In genomic region chr20:36402708-36403107, GRCh38 we compare ENCODE assay signal across 24 cellular contexts.
"Had no signal": no experiment of that assay in that cellular context is flagged by ENCODE, and none has a peak within 500 bp of the region (broad histone marks: within the 10 kb centered on the region; RNA-seq: fewer than 3 reads in every experiment).

No MANE protein-coding gene starts in this region.

- H3K27ac ChIP-seq: brain microvascular endothelial cell, cardiac muscle cell, RWPE1, WERI-Rb-1 had no signal

- DNase-seq: activated CD4-positive, alpha-beta memory T cell treated with anti-CD3 and anti-CD28 coated beads, Interleukin-2, amount 10 ng/mL, durations not matched to agents 7 days and 5 days; activated CD4-positive, alpha-beta T cell treated with anti-CD3 and anti-CD28 coated beads for 36 hours; activated CD4-positive, alpha-beta T cell treated with anti-CD3 and anti-CD28 coated beads, Interleukin-2, amount 50 U/mL, for 1 hour; activated gamma-delta T cell treated with Interleukin-2 at 50 U/mL for 16 hours; activated naive CD4-positive, alpha-beta T cell treated with anti-CD3 and anti-CD28 coated beads, Interleukin-2, amount 10 ng/mL, durations not matched to agents 7 days and 5 days; activated naive CD8-positive, alpha-beta T cell treated with anti-CD3 and anti-CD28 coated beads for 36 hours; activated T-cell treated with anti-CD3 and anti-CD28 coated beads for 4 hours; activated T-cell treated with anti-CD3 and anti-CD28 coated beads, Interleukin-2, amount 50 U/mL, for 72 hours; brain microvascular endothelial cell; IMR-90; KG1; NCI-H1092; NCI-H1417; NCI-H1930; NCI-H2171; NCI-H2227 treated with DMSO at 0.1 percent for 48 hours; NCI-H526; NCI-H774; Right ventricle myocardium superior; T-helper 17 cell; T-helper 9 cell; WERI-Rb-1 had no signal

- H3K36me3 ChIP-seq: brain microvascular endothelial cell, cardiac muscle cell, WERI-Rb-1 had no signal

- H3K4me3 ChIP-seq: cardiac muscle cell had no signal

- ATAC-seq: activated CD4-positive, alpha-beta T cell treated with anti-CD3 and anti-CD28 coated beads for 36 hours; activated T-cell treated with anti-CD3 and anti-CD28 coated beads, Interleukin-2, amount 50 U/mL, for 72 hours; T-helper 17 cell had no signal

- H3K27me3 ChIP-seq: cardiac muscle cell had no signal
